Comparison of ENCODE assay signal across 1 cellular context in genomic region chr1:171485375-171486047, GRCh38.
A peak's percentile ranks its signal among the peaks of the same experiment; 100 is the strongest.
TF ChIP-seq lines count a peak whose summit lies in the region.

PRRC2C (plus strand) TSS chr1:171485530; CDS start chr1:171512089, 26,559 bp downstream.

TF ChIP-seq in HepG2, 621 proteins besides CTCF, POLR2A, EP300 and RAD21 (continued from another document and continues in another):
- TF ChIP-seq ZNF318 (CRISPR knock-in tag; IDR thresholded peaks at IDR 0.05) = no peak
- no peak; the same call in 1 of the 2 replicates for TF ChIP-seq ZNF816 (CRISPR knock-in tag; IDR thresholded peaks at IDR 0.05; ENCODE audit: borderline replicate concordance)
- TF ChIP-seq RCOR2 (CRISPR knock-in tag; IDR thresholded peaks at IDR 0.05) = no peak
- TF ChIP-seq ZNF18 (CRISPR knock-in tag; IDR thresholded peaks at IDR 0.05; ENCODE audit: insufficient replicate concordance) = no peak
- no peak for TF ChIP-seq ZSCAN22 (CRISPR knock-in tag; IDR thresholded peaks at IDR 0.05)
- TF ChIP-seq, protein P1, sequence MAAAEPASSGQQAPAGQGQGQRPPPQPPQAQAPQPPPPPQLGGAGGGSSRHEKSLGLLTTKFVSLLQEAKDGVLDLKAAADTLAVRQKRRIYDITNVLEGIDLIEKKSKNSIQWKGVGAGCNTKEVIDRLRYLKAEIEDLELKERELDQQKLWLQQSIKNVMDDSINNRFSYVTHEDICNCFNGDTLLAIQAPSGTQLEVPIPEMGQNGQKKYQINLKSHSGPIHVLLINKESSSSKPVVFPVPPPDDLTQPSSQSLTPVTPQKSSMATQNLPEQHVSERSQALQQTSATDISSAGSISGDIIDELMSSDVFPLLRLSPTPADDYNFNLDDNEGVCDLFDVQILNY (CRISPR knock-in tag; conservative IDR thresholded peaks at IDR 0.05) = no peak
- TF ChIP-seq WIZ (CRISPR knock-in tag; IDR thresholded peaks at IDR 0.05) = no peak
- TF ChIP-seq ZNF263 (CRISPR knock-in tag; IDR thresholded peaks at IDR 0.05) = no peak
- TF ChIP-seq HNRNPL (IDR thresholded peaks at IDR 0.05; ENCODE audit: low read depth, low read length) = no peak
- no peak for TF ChIP-seq SMAD9 (CRISPR knock-in tag; IDR thresholded peaks at IDR 0.05)
- no peak for TF ChIP-seq ZNF879 (CRISPR knock-in tag; IDR thresholded peaks at IDR 0.05)
- peak; percentile 86 for TF ChIP-seq RBM39 (IDR thresholded peaks at IDR 0.05; ENCODE audit: low read depth, low read length, poor library complexity, severe bottlenecking)
- no peak for TF ChIP-seq ZNF776 (CRISPR knock-in tag; IDR thresholded peaks at IDR 0.05)
- TF ChIP-seq ZNF317 (CRISPR knock-in tag; IDR thresholded peaks at IDR 0.05) = peak; percentile 77; the same call in 1 of the 2 replicates
- no peak for TF ChIP-seq ZBTB14 (CRISPR knock-in tag; IDR thresholded peaks at IDR 0.05)
- peak; percentile 49; the same call in 1 of the 2 replicates for TF ChIP-seq ZC3H13 (CRISPR knock-in tag; IDR thresholded peaks at IDR 0.05)
- TF ChIP-seq PAX8 (CRISPR knock-in tag; IDR thresholded peaks at IDR 0.05; ENCODE audit: borderline replicate concordance) = no peak
- no peak for TF ChIP-seq CSRNP2 (CRISPR knock-in tag; conservative IDR thresholded peaks at IDR 0.05; ENCODE audit: low read depth)
- TF ChIP-seq, protein P2, sequence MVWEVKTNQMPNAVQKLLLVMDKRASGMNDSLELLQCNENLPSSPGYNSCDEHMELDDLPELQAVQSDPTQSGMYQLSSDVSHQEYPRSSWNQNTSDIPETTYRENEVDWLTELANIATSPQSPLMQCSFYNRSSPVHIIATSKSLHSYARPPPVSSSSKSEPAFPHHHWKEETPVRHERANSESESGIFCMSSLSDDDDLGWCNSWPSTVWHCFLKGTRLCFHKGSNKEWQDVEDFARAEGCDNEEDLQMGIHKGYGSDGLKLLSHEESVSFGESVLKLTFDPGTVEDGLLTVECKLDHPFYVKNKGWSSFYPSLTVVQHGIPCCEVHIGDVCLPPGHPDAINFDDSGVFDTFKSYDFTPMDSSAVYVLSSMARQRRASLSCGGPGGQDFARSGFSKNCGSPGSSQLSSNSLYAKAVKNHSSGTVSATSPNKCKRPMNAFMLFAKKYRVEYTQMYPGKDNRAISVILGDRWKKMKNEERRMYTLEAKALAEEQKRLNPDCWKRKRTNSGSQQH (CRISPR knock-in tag; IDR thresholded peaks at IDR 0.05; ENCODE audit: low read depth) = no peak
- TF ChIP-seq, protein P3, sequence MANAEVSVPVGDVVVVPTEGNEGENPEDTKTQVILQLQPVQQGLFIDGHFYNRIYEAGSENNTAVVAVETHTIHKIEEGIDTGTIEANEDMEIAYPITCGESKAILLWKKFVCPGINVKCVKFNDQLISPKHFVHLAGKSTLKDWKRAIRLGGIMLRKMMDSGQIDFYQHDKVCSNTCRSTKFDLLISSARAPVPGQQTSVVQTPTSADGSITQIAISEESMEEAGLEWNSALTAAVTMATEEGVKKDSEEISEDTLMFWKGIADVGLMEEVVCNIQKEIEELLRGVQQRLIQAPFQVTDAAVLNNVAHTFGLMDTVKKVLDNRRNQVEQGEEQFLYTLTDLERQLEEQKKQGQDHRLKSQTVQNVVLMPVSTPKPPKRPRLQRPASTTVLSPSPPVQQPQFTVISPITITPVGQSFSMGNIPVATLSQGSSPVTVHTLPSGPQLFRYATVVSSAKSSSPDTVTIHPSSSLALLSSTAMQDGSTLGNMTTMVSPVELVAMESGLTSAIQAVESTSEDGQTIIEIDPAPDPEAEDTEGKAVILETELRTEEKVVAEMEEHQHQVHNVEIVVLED (CRISPR knock-in tag; IDR thresholded peaks at IDR 0.05; ENCODE audit: borderline replicate concordance) = peak; percentile 100
- TF ChIP-seq ZC3H4 (CRISPR knock-in tag; IDR thresholded peaks at IDR 0.05; ENCODE audit: borderline replicate concordance) = no peak
- no peak for TF ChIP-seq EHMT2 (IDR thresholded peaks at IDR 0.05; ENCODE audit: borderline replicate concordance, low read depth, low read length)
- TF ChIP-seq, protein P4, sequence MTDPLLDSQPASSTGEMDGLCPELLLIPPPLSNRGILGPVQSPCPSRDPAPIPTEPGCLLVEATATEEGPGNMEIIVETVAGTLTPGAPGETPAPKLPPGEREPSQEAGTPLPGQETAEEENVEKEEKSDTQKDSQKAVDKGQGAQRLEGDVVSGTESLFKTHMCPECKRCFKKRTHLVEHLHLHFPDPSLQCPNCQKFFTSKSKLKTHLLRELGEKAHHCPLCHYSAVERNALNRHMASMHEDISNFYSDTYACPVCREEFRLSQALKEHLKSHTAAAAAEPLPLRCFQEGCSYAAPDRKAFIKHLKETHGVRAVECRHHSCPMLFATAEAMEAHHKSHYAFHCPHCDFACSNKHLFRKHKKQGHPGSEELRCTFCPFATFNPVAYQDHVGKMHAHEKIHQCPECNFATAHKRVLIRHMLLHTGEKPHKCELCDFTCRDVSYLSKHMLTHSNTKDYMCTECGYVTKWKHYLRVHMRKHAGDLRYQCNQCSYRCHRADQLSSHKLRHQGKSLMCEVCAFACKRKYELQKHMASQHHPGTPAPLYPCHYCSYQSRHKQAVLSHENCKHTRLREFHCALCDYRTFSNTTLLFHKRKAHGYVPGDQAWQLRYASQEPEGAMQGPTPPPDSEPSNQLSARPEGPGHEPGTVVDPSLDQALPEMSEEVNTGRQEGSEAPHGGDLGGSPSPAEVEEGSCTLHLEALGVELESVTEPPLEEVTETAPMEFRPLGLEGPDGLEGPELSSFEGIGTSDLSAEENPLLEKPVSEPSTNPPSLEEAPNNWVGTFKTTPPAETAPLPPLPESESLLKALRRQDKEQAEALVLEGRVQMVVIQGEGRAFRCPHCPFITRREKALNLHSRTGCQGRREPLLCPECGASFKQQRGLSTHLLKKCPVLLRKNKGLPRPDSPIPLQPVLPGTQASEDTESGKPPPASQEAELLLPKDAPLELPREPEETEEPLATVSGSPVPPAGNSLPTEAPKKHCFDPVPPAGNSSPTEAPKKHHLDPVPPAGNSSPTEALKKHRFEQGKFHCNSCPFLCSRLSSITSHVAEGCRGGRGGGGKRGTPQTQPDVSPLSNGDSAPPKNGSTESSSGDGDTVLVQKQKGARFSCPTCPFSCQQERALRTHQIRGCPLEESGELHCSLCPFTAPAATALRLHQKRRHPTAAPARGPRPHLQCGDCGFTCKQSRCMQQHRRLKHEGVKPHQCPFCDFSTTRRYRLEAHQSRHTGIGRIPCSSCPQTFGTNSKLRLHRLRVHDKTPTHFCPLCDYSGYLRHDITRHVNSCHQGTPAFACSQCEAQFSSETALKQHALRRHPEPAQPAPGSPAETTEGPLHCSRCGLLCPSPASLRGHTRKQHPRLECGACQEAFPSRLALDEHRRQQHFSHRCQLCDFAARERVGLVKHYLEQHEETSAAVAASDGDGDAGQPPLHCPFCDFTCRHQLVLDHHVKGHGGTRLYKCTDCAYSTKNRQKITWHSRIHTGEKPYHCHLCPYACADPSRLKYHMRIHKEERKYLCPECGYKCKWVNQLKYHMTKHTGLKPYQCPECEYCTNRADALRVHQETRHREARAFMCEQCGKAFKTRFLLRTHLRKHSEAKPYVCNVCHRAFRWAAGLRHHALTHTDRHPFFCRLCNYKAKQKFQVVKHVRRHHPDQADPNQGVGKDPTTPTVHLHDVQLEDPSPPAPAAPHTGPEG (CRISPR knock-in tag; IDR thresholded peaks at IDR 0.05) = no peak
- no peak for TF ChIP-seq DPF2 (CRISPR knock-in tag; IDR thresholded peaks at IDR 0.05; ENCODE audit: borderline replicate concordance, low read depth)
- peak; percentile 47; the same call in 1 of the 2 replicates for TF ChIP-seq ZNF616 (CRISPR knock-in tag; IDR thresholded peaks at IDR 0.05; ENCODE audit: low read depth)
- no peak for TF ChIP-seq PTBP1 (IDR thresholded peaks at IDR 0.05; ENCODE audit: low read depth, low read length, poor library complexity, severe bottlenecking)
- no peak for TF ChIP-seq MAFF (IDR thresholded peaks at IDR 0.05; ENCODE audit: low read depth, low read length)
- no peak for TF ChIP-seq POLR2AphosphoS2 (IDR thresholded peaks at IDR 0.05; ENCODE audit: low read depth, low read length)
- TF ChIP-seq ZNF432 (CRISPR knock-in tag; IDR thresholded peaks at IDR 0.05; ENCODE audit: borderline replicate concordance) = no peak
- TF ChIP-seq ZFY (CRISPR knock-in tag; IDR thresholded peaks at IDR 0.05) = peak; percentile 92
- TF ChIP-seq ZNF660 (CRISPR knock-in tag; IDR thresholded peaks at IDR 0.05; ENCODE audit: borderline replicate concordance, low read depth) = no peak
- no peak for TF ChIP-seq PLRG1 (conservative IDR thresholded peaks at IDR 0.05)
- no peak for TF ChIP-seq NR1H2 (CRISPR knock-in tag; IDR thresholded peaks at IDR 0.05; ENCODE audit: borderline replicate concordance, low read depth)
- no peak for TF ChIP-seq NONO (IDR thresholded peaks at IDR 0.05)
- TF ChIP-seq NONO (CRISPR knock-in tag; conservative IDR thresholded peaks at IDR 0.05) = peak; percentile 70; the same call in 1 of the 2 replicates
- no peak for TF ChIP-seq ZNF557 (CRISPR knock-in tag; IDR thresholded peaks at IDR 0.05)
- TF ChIP-seq TCF7 (IDR thresholded peaks at IDR 0.05; ENCODE audit: low read depth) = no peak
- no peak for TF ChIP-seq ZNF343 (CRISPR knock-in tag; IDR thresholded peaks at IDR 0.05)
- TF ChIP-seq ZBTB42 (CRISPR knock-in tag; IDR thresholded peaks at IDR 0.05) = no peak
